Comparison of ENCODE assay signal across 15 cellular contexts in the genomic region with DNA sequence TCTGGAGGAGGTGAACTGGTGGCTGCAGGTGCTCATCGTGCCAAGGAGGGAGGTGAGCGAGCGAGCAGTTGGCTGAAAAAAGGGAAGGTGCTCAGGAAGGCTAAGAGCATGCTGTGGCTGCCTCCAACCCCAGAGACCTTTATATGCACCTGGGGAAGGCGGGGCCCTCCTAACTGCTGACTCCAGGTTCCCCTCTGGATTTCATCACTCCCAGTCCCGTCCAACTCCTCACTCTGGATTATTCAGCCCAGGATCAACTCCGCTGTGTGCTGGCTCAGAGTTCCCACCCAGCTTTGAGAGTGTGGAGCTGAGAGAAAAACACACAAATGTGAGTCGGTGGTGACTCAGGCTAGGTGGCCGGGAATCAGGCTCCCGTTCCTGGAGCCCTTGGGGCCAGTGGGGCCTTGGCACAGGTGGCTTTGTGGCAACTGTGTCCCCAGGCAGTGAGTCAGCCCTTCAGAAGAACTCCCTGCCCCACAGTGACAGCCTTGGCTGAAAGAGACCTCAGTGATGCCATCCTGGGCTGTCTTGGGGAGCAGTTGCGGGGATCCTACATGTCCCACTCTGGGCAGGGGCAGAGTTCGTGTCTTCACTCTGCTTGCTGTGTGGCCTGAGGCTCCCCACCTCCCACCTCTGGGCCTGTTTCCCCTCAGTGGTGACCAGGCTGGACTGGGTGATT. TPM values are rescaled to one million over a fixed set of nuclear protein-coding genes. Genes with fewer than 3 reads are reported as not detected.
"Had no signal": no experiment of that assay in that cellular context is flagged by ENCODE, and none has a peak within 500 bp of the region (broad histone marks: within the 10 kb centered on the region; RNA-seq: fewer than 3 reads in every experiment).

No MANE protein-coding gene starts in this region.

RNA-seq across cellular contexts. Expression of gene LGALS9B, which starts 37.2 kb away (rescaled TPM):
- total RNA-seq: activated CD4-positive, alpha-beta memory T cell treated with anti-CD3 and anti-CD28 coated beads for 36 hours; activated CD4-positive, alpha-beta T cell treated with anti-CD3 and anti-CD28 coated beads for 36 hours; activated CD4-positive, alpha-beta T cell treated with anti-CD3 and anti-CD28 coated beads, Interleukin-2, amount 10 ng/mL, durations not matched to agents 24 days and 14 days; activated CD8-positive, alpha-beta memory T cell treated with anti-CD3 and anti-CD28 coated beads for 36 hours; activated naive CD4-positive, alpha-beta T cell treated with anti-CD3 and anti-CD28 coated beads for 36 hours; activated naive CD8-positive, alpha-beta T cell treated with anti-CD3 and anti-CD28 coated beads for 36 hours; activated T-helper 1 cell treated with anti-CD3 and anti-CD28 coated beads, Interleukin-12 subunit alpha, Interleukin-12 subunit beta, Interleukin-2, Interleukin-4 antibody, amounts not matched to agents 30 ng/mL and 10 ng/mL and 1 ng/mL, durations not matched to agents 14 hours and 24 hours and 36 hours; activated T-helper 2 cell treated with anti-CD3 and anti-CD28 coated beads, Interferon-gamma antibody, Interleukin-2, Interleukin-4, amounts not matched to agents 10 μg/mL and 5 μg/mL and 100 μg/mL, durations not matched to agents 14 hours and 24 hours and 36 hours; adrenal gland; cardiac muscle cell; dermis microvascular lymphatic vessel endothelial cell; fibroblast of lung; fibroblast of villous mesenchyme; frontal cortex; T-helper 1 cell treated with Interleukin-12 subunit alpha and Interleukin-12 subunit beta and Interleukin-4 antibody, amounts not matched to agents 30 ng/mL and 1 ng/mL, for 36 hours had no signal
- polyA plus RNA-seq: cardiac muscle cell, fibroblast of lung had no signal
